Comparison of ENCODE assay signal across 8 cellular contexts in genomic region chr17:40177275-40177874, GRCh38. TPM values are rescaled to one million over a fixed set of nuclear protein-coding genes. Genes with fewer than 3 reads are reported as not detected.
DNase-seq lines count a peak whose midpoint lies in the region; ATAC-seq and TF ChIP-seq lines count a peak whose summit lies in the region.

A gene with protein sequence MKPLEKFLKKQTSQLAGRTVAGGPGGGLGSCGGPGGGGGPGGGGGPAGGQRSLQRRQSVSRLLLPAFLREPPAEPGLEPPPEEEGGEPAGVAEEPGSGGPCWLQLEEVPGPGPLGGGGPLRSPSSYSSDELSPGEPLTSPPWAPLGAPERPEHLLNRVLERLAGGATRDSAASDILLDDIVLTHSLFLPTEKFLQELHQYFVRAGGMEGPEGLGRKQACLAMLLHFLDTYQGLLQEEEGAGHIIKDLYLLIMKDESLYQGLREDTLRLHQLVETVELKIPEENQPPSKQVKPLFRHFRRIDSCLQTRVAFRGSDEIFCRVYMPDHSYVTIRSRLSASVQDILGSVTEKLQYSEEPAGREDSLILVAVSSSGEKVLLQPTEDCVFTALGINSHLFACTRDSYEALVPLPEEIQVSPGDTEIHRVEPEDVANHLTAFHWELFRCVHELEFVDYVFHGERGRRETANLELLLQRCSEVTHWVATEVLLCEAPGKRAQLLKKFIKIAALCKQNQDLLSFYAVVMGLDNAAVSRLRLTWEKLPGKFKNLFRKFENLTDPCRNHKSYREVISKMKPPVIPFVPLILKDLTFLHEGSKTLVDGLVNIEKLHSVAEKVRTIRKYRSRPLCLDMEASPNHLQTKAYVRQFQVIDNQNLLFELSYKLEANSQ (plus strand): TSS chr17:40177470. CDS start chr17:40177862, 392 bp downstream.

- intact Hi-C loops in activated CD4-positive, alpha-beta T cell treated with anti-CD3 and anti-CD28 coated beads, Interleukin-2, amount 10 ng/mL, durations not matched to agents 24 days and 14 days (cut with micrococcal nuclease) = loop anchor here (2.0 kb wide), 1 partner anchor 65 kb away; no protein-coding TSS in a partner anchor

- no peak for TF ChIP-seq CTCF in choroid plexus epithelial cell (conservative IDR thresholded peaks at IDR 0.05; ENCODE audit: low read depth, low read length)

- no peaks in the 10 kb centered on the region for H3K9me3 Mint-ChIP-seq in activated CD4-positive, alpha-beta T cell treated with anti-CD3 and anti-CD28 coated beads, Interleukin-2, amount 10 ng/mL, durations not matched to agents 24 days and 14 days

- no peaks in the 10 kb centered on the region for H3K27me3 Mint-ChIP-seq in activated CD4-positive, alpha-beta T cell treated with anti-CD3 and anti-CD28 coated beads, Interleukin-2, amount 10 ng/mL, durations not matched to agents 24 days and 14 days

- H3K4me3 ChIP-seq in choroid plexus epithelial cell (ENCODE audit: low read depth, low read length) = peak within 1 kb of the TSS; percentile 64

- peaks cover 12% of the 10 kb centered on the region for H3K4me1 Mint-ChIP-seq in activated CD4-positive, alpha-beta T cell treated with anti-CD3 and anti-CD28 coated beads, Interleukin-2, amount 10 ng/mL, durations not matched to agents 24 days and 14 days

- H3K27ac Mint-ChIP-seq in activated CD4-positive, alpha-beta T cell treated with anti-CD3 and anti-CD28 coated beads, Interleukin-2, amount 10 ng/mL, durations not matched to agents 24 days and 14 days = peak within 1 kb of the TSS; percentile 55

- peak within 1 kb of the TSS; percentile 66 for H3K4me3 Mint-ChIP-seq in activated CD4-positive, alpha-beta T cell treated with anti-CD3 and anti-CD28 coated beads, Interleukin-2, amount 10 ng/mL, durations not matched to agents 24 days and 14 days

- H3K36me3 Mint-ChIP-seq in activated CD4-positive, alpha-beta T cell treated with anti-CD3 and anti-CD28 coated beads, Interleukin-2, amount 10 ng/mL, durations not matched to agents 24 days and 14 days (ENCODE audit: low read depth) = peaks cover 19% of the 10 kb centered on the region

- DNase-seq in NCI-H2081 (lab: John Stamatoyannopoulos, UW) (peak; percentile 80), NCI-H2081 treated with DMSO at 0.1 percent for 48 hours (lab: John Stamatoyannopoulos, UW) (no peak), NCI-H2029 (lab: John Stamatoyannopoulos, UW) (peak; percentile 52), choroid plexus epithelial cell (ENCODE audit: low read depth) (peak; percentile 82), left lobe of liver (ENCODE audit: low spot score) (peak; percentile 86), cerebellar nuclear complex (lab: John Stamatoyannopoulos, UW) (no peak)
- DNase-seq in activated CD4-positive, alpha-beta T cell treated with anti-CD3 and anti-CD28 coated beads, Interleukin-2, amount 10 ng/mL, durations not matched to agents 24 days and 14 days = peak; percentile 93
- peak; percentile 90 for DNase-seq in stimulated activated CD4-positive, alpha-beta T cell treated with anti-CD3 and anti-CD28 coated beads, Interleukin-4, amount 100 ng/mL, for 1 hour

- ATAC-seq in left lobe of liver = peak; percentile 79

RNA-seq across cellular contexts. Expression of the gene that starts here (rescaled TPM):
- total RNA-seq in activated CD4-positive, alpha-beta T cell treated with anti-CD3 and anti-CD28 coated beads, Interleukin-2, amount 10 ng/mL, durations not matched to agents 24 days and 14 days = 11.5 and 11.9 TPM in 2 replicates
- total RNA-seq in left lobe of liver = 19.3 TPM

Comparison
In these comparisons a context has a peak if more than half of its experiments do, and no peak if none do; other contexts are left out.
1. DNase-seq: peak in NCI-H2081 (2 of 2), NCI-H2029 (single experiment), activated CD4-positive, alpha-beta T cell treated with anti-CD3 and anti-CD28 coated beads, Interleukin-2, amount 10 ng/mL, durations not matched to agents 24 days and 14 days (single experiment), choroid plexus epithelial cell (single experiment), left lobe of liver (single experiment) and stimulated activated CD4-positive, alpha-beta T cell treated with anti-CD3 and anti-CD28 coated beads, Interleukin-4, amount 100 ng/mL, for 1 hour (single experiment); none in NCI-H2081 treated with DMSO at 0.1 percent for 48 hours (single experiment) and cerebellar nuclear complex (0 of 2).